ENCODE assay signal across 8 cellular contexts in the genomic region with DNA sequence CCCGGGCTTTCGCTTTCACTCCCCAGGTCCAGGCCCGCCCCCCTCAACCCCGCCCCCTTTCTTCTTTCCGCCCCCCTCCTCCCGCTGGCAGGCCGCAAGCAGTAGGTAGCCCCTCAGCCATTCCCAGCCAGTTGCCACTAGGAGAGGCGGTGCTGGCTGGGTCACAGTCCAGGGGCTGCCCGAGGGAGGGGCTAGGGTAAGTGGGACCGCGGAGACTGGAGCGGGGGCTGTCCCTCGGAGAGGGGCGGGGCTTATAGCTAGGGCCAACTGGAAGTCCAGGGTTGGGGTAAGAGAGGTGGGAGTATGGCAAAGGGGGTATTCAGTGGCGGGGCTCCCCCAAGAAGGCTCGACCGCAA. TPM values are rescaled to one million over a fixed set of nuclear protein-coding genes. Genes with fewer than 3 reads are reported as not detected.
DNase-seq lines count a peak whose midpoint lies in the region; ATAC-seq and TF ChIP-seq lines count a peak whose summit lies in the region.

No MANE protein-coding gene starts in this region.

- ATAC-seq in stimulated activated naive CD8-positive, alpha-beta T cell treated with anti-CD3 and anti-CD28 coated beads, Interleukin-15, Interleukin-2, amounts not matched to agents 100 U/mL and 50 U/mL, for 24 hours, result peak; percentile 84

- peaks cover 18% of the 10 kb centered on the region for H3K4me1 Mint-ChIP-seq in nephron

- CTCF ChIA-PET in RWPE1 (lab: Yijun Ruan, JAX), result interaction anchor here (1.6 to 2.0 kb wide), 2 partner anchors 9 to 14 kb away, joined by 5 to 10 read pairs; partner anchors contain the start of gene IRF9

- H3K36me3 ChIP-seq in H7 (replicated peaks; ENCODE audit: control insufficient read depth, insufficient read depth, low read length), result peaks cover 30% of the 10 kb centered on the region

- peak overlapping the region; percentile 89 to 97 (median 94) for H3K27ac Mint-ChIP-seq in nephron

- H3K27me3 Mint-ChIP-seq in nephron (ENCODE audit: low read depth), result no peaks in the 10 kb centered on the region

- POLR2A ChIA-PET in RWPE1 (lab: Yijun Ruan, JAX; ENCODE audit: low non-redundant PET), result interaction anchor here (0.7 to 1.7 kb wide), 6 partner anchors 8 to 32 kb away, joined by 3 to 8 read pairs (median 3); partner anchors contain the start of genes DCAF11, IRF9 and PSME1

- H3K4me3 Mint-ChIP-seq in nephron, result peak overlapping the region; percentile 96 to 98 (median 97)

- no peaks in the 10 kb centered on the region for H3K9me3 Mint-ChIP-seq in nephron

- H3K27ac ChIP-seq in RWPE1, result peak overlapping the region; percentile 97

- H3K4me3 ChIP-seq in H7 (ENCODE audit: insufficient read depth, low read depth, low read length), result peak overlapping the region; percentile 84
- peak overlapping the region; percentile 95 for H3K4me3 ChIP-seq in fibroblast of the aortic adventitia (ENCODE audit: low read depth, low read length)

- H3K27me3 ChIP-seq in H7 (ENCODE audit: control insufficient read depth, insufficient read depth, low read length), result no peaks in the 10 kb centered on the region

- H3K36me3 Mint-ChIP-seq in nephron (ENCODE audit: low read depth), result peaks cover 19% of the 10 kb centered on the region

- TF ChIP-seq CTCF in RWPE1 (conservative IDR thresholded peaks at IDR 0.05; ENCODE audit: low read depth), result no peak
- TF ChIP-seq CTCF in fibroblast of the aortic adventitia (IDR thresholded peaks at IDR 0.05; ENCODE audit: insufficient read depth, low read length), result peak; percentile 4
- no peak for TF ChIP-seq CTCF in nephron (IDR thresholded peaks at IDR 0.05; ENCODE audit: unreplicated experiment in 3 of 3)

- DNase-seq in EL (peak; percentile 99), H7 (peak; percentile 99), LoVo (ENCODE audit: low spot score) (peak; percentile 97), RWPE1 (ENCODE audit: low spot score) (peak; percentile 97), fibroblast of the aortic adventitia (ENCODE audit: low read depth) (peak; percentile 93)
- peak; percentile 74 for DNase-seq in activated effector memory CD4-positive, alpha-beta T cell treated with Interleukin-2 at 50 U/mL for 16 hours
- DNase-seq in stimulated activated naive CD8-positive, alpha-beta T cell treated with anti-CD3 and anti-CD28 coated beads, Interleukin-15, Interleukin-2, amounts not matched to agents 100 U/mL and 50 U/mL, for 24 hours, result peak; percentile 97

RNA-seq across cellular contexts. Expression of gene PSME2, which starts 0.2 kb away (rescaled TPM):
- 129 and 134 TPM in 2 replicates for total RNA-seq in H7 (2014; rRNA removed; shearing (Covaris generic))
- total RNA-seq in fibroblast of the aortic adventitia (ENCODE audit: low replicate concordance), result 33.4 and 78.3 TPM in 2 replicates

RNA-seq across cellular contexts. Expression of gene RNF31, which starts 0.7 kb away (rescaled TPM):
- 67.7 and 75.0 TPM in 2 replicates for total RNA-seq in H7 (2014; rRNA removed; shearing (Covaris generic))
- 51.1 and 165 TPM in 2 replicates for total RNA-seq in fibroblast of the aortic adventitia (ENCODE audit: low replicate concordance)

RNA-seq across cellular contexts. Expression of gene EMC9, which starts 5.2 kb away (rescaled TPM):
- total RNA-seq in H7 (2014; rRNA removed; shearing (Covaris generic)), result 25.7 and 35.9 TPM in 2 replicates
- 3.8 and 11.9 TPM in 2 replicates for total RNA-seq in fibroblast of the aortic adventitia (ENCODE audit: low replicate concordance)

RNA-seq across cellular contexts. Expression of gene PSME1, which starts 10.6 kb away (rescaled TPM):
- total RNA-seq in H7 (2014; rRNA removed; shearing (Covaris generic)), result 46.9 and 49.3 TPM in 2 replicates
- 84.8 and 117 TPM in 2 replicates for total RNA-seq in fibroblast of the aortic adventitia (ENCODE audit: low replicate concordance)

RNA-seq across cellular contexts. Expression of gene IRF9, which starts 14.5 kb away (rescaled TPM):
- 8.1 and 11.2 TPM in 2 replicates for total RNA-seq in H7 (2014; rRNA removed; shearing (Covaris generic))
- total RNA-seq in fibroblast of the aortic adventitia (ENCODE audit: low replicate concordance), result 43.8 and 63.1 TPM in 2 replicates

Comparison
In these comparisons a context has a peak if more than half of its experiments do, and no peak if none do; other contexts are left out.
1. Peak in every context shown above with its lines: DNase-seq, ATAC-seq, H3K4me3 ChIP-seq and H3K27ac ChIP-seq.